In genomic region chr7:21542891-21543527, GRCh38 we compare ENCODE assay signal across 9 cellular contexts. TPM values are rescaled to one million over a fixed set of nuclear protein-coding genes. Genes with fewer than 3 reads are reported as not detected.
DNase-seq lines count a peak whose midpoint lies in the region; ATAC-seq and TF ChIP-seq lines count a peak whose summit lies in the region.
"Had no signal": no experiment of that assay in that cellular context is flagged by ENCODE, and none has a peak within 500 bp of the region (broad histone marks: within the 10 kb centered on the region; RNA-seq: fewer than 3 reads in every experiment).

A gene with protein sequence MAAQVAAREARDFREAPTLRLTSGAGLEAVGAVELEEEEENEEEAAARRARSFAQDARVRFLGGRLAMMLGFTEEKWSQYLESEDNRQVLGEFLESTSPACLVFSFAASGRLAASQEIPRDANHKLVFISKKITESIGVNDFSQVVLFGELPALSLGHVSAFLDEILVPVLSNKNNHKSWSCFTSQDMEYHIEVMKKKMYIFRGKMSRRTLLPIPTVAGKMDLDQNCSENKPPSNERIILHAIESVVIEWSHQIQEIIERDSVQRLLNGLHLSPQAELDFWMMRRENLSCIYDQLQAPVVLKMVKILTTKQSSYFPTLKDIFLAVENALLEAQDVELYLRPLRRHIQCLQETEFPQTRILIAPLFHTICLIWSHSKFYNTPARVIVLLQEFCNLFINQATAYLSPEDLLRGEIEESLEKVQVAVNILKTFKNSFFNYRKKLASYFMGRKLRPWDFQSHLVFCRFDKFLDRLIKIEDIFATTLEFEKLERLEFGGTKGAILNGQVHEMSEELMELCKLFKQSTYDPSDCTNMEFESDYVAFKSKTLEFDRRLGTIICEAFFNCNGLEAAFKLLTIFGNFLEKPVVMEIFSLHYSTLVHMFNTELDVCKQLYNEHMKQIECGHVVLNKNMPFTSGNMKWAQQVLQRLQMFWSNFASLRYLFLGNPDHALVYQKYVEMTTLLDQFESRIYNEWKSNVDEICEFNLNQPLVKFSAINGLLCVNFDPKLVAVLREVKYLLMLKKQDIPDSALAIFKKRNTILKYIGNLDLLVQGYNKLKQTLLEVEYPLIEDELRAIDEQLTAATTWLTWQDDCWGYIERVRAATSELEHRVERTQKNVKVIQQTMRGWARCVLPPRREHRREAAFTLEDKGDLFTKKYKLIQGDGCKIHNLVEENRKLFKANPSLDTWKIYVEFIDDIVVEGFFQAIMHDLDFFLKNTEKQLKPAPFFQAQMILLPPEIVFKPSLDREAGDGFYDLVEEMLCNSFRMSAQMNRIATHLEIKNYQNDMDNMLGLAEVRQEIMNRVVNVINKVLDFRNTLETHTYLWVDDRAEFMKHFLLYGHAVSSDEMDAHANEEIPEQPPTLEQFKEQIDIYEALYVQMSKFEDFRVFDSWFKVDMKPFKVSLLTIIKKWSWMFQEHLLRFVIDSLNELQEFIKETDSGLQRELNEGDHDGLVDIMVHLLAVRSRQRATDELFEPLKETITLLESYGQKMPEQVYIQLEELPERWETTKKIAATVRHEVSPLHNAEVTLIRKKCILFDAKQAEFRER (N-terminal part only) (plus strand): TSS chr7:21543039. CDS start chr7:21543246, 207 bp downstream.

- TF ChIP-seq POLR2A in Peyer's patch (IDR thresholded peaks at IDR 0.05) (no peak), transverse colon (IDR thresholded peaks at IDR 0.05) (no peak)

- H3K9ac ChIP-seq in mesendoderm (ENCODE audit: low read length), result peak within 1 kb of the TSS; percentile 36

- in situ Hi-C loops in transverse colon (cut with MboI; ENCODE audit: low pct_ligation_motif_present in 1 of 4, low pct_unique_long_range_greater_than_20kb in 1 of 4, low sequenced_read_pairs in 3 of 4) (no loop called here), HAP-1 (cut with MboI; ENCODE audit: low sequenced_read_pairs) (no loop called here)

- H3K36me3 ChIP-seq in Peyer's patch, result no peaks in the 10 kb centered on the region
- no peaks in the 10 kb centered on the region for H3K36me3 ChIP-seq in mesendoderm (ENCODE audit: control insufficient read depth, insufficient read depth, low read length)
- no peaks in the 10 kb centered on the region for H3K36me3 ChIP-seq in transverse colon
- H3K36me3 ChIP-seq in HAP-1 (replicated peaks), result no peaks in the 10 kb centered on the region

- TF ChIP-seq CTCF in Peyer's patch (IDR thresholded peaks at IDR 0.05) (no peak), transverse colon (IDR thresholded peaks at IDR 0.05) (no peak)

- H3K4ac ChIP-seq in mesendoderm (ENCODE audit: low read depth, low read length), result no peak within 1 kb of the TSS

- peak; percentile 41 for DNase-seq in DMS153 (lab: John Stamatoyannopoulos, UW)
- DNase-seq in Peyer's patch, result peak in 2 of 3 donors; percentile 48 to 62
- DNase-seq in ecto neural progenitor cell (ENCODE audit: low spot score), result peak; percentile 79
- DNase-seq in mesendoderm, result peak; percentile 90
- peak; percentile 11 for DNase-seq in transverse colon
- no peak for DNase-seq in HAP-1 (ENCODE audit: low spot score in 2 of 2)

- H3K27me3 ChIP-seq in Peyer's patch, result no peaks in the 10 kb centered on the region
- H3K27me3 ChIP-seq in mesendoderm (ENCODE audit: insufficient read depth, low read length, poor library complexity), result no peaks in the 10 kb centered on the region
- peaks cover 79% of the 10 kb centered on the region for H3K27me3 ChIP-seq in transverse colon
- H3K27me3 ChIP-seq in HAP-1 (ENCODE audit: low read depth), result no peaks in the 10 kb centered on the region

- H3K4me3 ChIP-seq in Peyer's patch, result peak within 1 kb of the TSS; percentile 15 to 56 (median 36)
- peak within 1 kb of the TSS; percentile 62 for H3K4me3 ChIP-seq in mesendoderm (ENCODE audit: low read length)
- H3K4me3 ChIP-seq in transverse colon, result peak within 1 kb of the TSS in 3 of 4 donors; percentile 11 to 45 (median 28)
- H3K4me3 ChIP-seq in HAP-1, result no peak within 1 kb of the TSS
- H3K4me3 ChIP-seq: PC-9 had no signal

- H3K4me1 ChIP-seq in Peyer's patch, result peaks cover 0 to 14% (median 0%) of the 10 kb centered on the region in 4 donors
- peaks cover 11% of the 10 kb centered on the region for H3K4me1 ChIP-seq in mesendoderm (ENCODE audit: control insufficient read depth, low read depth, low read length)
- H3K4me1 ChIP-seq in transverse colon, result peaks cover 0 to 20% (median 12%) of the 10 kb centered on the region in 4 donors
- no peaks in the 10 kb centered on the region for H3K4me1 ChIP-seq in HAP-1

- no CpG with 5 or more reads among the region's 66 CpGs for WGBS in mesendoderm (ENCODE audit: extremely low coverage, insufficient coverage, low lambda C conversion rate)
- WGBS in transverse colon (ENCODE audit: low coverage in 1 of 2), 2 donors, result 19% methylated on average over 44 of the region's 66 CpGs; no CpG with 5 or more reads in 1 of the 2 donors

- peak within 1 kb of the TSS; percentile 73 for H3K56ac ChIP-seq in mesendoderm (ENCODE audit: low read length)

- H2BK120ac ChIP-seq in mesendoderm (ENCODE audit: low read depth, low read length), result no peak within 1 kb of the TSS

- H3K27ac ChIP-seq in Peyer's patch, result peak within 1 kb of the TSS in 1 of 4 donors; percentile 30
- peak within 1 kb of the TSS; percentile 19 for H3K27ac ChIP-seq in mesendoderm (ENCODE audit: low read depth, low read length)
- H3K27ac ChIP-seq in transverse colon, result no peak within 1 kb of the TSS
- H3K27ac ChIP-seq: PC-9 had no signal

- no peak within 1 kb of the TSS for H2AK5ac ChIP-seq in mesendoderm (ENCODE audit: low read length)

- H4K5ac ChIP-seq in mesendoderm (ENCODE audit: low read length), result no peak within 1 kb of the TSS

- H3K79me2 ChIP-seq in mesendoderm (ENCODE audit: control insufficient read depth, insufficient read depth, low read length), result no peaks in the 10 kb centered on the region

- peak within 1 kb of the TSS; percentile 45 for H3K4me2 ChIP-seq in mesendoderm (ENCODE audit: low read length)
- H3K4me2 ChIP-seq: PC-9 had no signal

- H3K23ac ChIP-seq in mesendoderm (ENCODE audit: low read length), result no peak within 1 kb of the TSS

- peak; percentile 72 for ATAC-seq in GM21723 (IDR thresholded peaks at IDR 0.05; ENCODE audit: unreplicated experiment)
- no peak for ATAC-seq in GM21825 (IDR thresholded peaks at IDR 0.05; ENCODE audit: unreplicated experiment)

- no peaks in the 10 kb centered on the region for H3K79me1 ChIP-seq in mesendoderm (ENCODE audit: low read length)

- no peak within 1 kb of the TSS for H4K8ac ChIP-seq in mesendoderm (ENCODE audit: low read depth, low read length)

- no peak within 1 kb of the TSS for H3K18ac ChIP-seq in mesendoderm (ENCODE audit: low read length)

- H3K9me3 ChIP-seq in Peyer's patch (no peaks in the 10 kb centered on the region), transverse colon (no peaks in the 10 kb centered on the region), HAP-1 (no peaks in the 10 kb centered on the region)

- no peak within 1 kb of the TSS for H2BK5ac ChIP-seq in mesendoderm (ENCODE audit: low read length)

- intact Hi-C loops in transverse colon (cut with DNase I; ENCODE audit: low total_unique reads), result no loop called here

- TF ChIP-seq EP300 in transverse colon (IDR thresholded peaks at IDR 0.05; ENCODE audit: low read depth), result no peak

- H2BK15ac ChIP-seq in mesendoderm (replicated peaks; ENCODE audit: low read depth), result peak within 1 kb of the TSS; percentile 2

RNA-seq across cellular contexts. Expression of the gene that starts here (rescaled TPM):
- total RNA-seq in Peyer's patch (10 to 100 TPM in 1 of 4 donors, 1 to 10 TPM in 2, under 1 TPM in 1; 0.35 to 19.0 (median 3.2) TPM), transverse colon (under 1 TPM in 2 of 4 donors, not detected in 2; under 0.01 to 0.16 TPM)
- 2.3 TPM for polyA plus RNA-seq in mesendoderm (2013, experiment 1 of 2)
- 1.9 TPM for polyA plus RNA-seq in mesendoderm (2013, experiment 2 of 2)
- total RNA-seq: PC-9 had no signal

Comparison
In these comparisons a context has a peak if more than half of its experiments do, and no peak if none do; other contexts are left out.
1. Peak in DNase-seq and H3K4me3 ChIP-seq in transverse colon; RNA of the gene not detected or under 1 TPM.
2. DNase-seq: peak in DMS153 (single experiment), Peyer's patch (2 of 3), ecto neural progenitor cell (single experiment) and mesendoderm (single experiment); none in HAP-1 (0 of 2).